Comparison of ENCODE assay signal across 15 cellular contexts in the genomic region with DNA sequence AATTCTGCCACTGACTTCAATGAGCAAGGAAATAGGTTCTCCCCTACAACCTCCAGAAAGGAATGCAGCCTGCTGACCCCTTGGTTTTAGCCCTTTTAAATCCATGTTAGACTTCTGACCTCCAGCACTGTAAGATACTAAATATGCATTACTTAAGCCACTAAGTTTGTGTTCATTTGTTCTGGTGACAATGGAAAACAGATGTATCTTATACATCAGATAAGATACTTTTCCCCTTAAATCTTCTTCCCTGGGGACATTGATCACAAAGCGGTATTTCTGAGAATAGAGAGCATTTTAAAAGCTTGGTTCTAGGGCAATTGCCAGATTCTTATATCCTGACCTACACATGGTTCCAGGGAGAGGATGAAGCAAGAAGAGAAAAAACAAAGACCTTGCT.
"Had no signal": no experiment of that assay in that cellular context is flagged by ENCODE, and none has a peak within 500 bp of the region (broad histone marks: within the 10 kb centered on the region; RNA-seq: fewer than 3 reads in every experiment).

No MANE protein-coding gene starts in this region.

- H3K4me3 ChIP-seq: gastroesophageal sphincter, right atrium auricular region, smooth muscle cell had no signal

- H3K9me3 Mint-ChIP-seq: memory B cell, mesothelial cell of epicardium, natural killer cell, neural crest cell had no signal

- H3K27ac Mint-ChIP-seq: memory B cell, mesothelial cell of epicardium, natural killer cell had no signal

- DNase-seq: cortex of kidney; effector memory CD4-positive, alpha-beta T cell; glutamatergic neuron; islet precursor cell; natural killer cell; posterior cingulate gyrus; stimulated activated CD4-positive, alpha-beta T cell treated with anti-CD3 and anti-CD28 coated beads, Interleukin-2, amount 100 ng/mL, for 48 hours; stimulated activated naive CD4-positive, alpha-beta T cell treated with Interleukin-2 at 50 U/mL for 16 hours; trophoblast cell had no signal

- H3K4me1 Mint-ChIP-seq: memory B cell, natural killer cell had no signal

- H3K36me3 Mint-ChIP-seq: memory B cell, mesothelial cell of epicardium, natural killer cell had no signal

- H3K4me3 Mint-ChIP-seq: memory B cell, mesothelial cell of epicardium, natural killer cell, neural crest cell had no signal
